Comparison of ENCODE assay signal across 8 cellular contexts in genomic region chr20:58839474-58839874, GRCh38. TPM values are rescaled to one million over a fixed set of nuclear protein-coding genes. Genes with fewer than 3 reads are reported as not detected.
DNase-seq lines count a peak whose midpoint lies in the region; ATAC-seq, FAIRE-seq and TF ChIP-seq lines count a peak whose summit lies in the region.

No MANE protein-coding gene starts in this region.

- peak; percentile 64 for DNase-seq in GM20000 (ENCODE audit: low spot score)
- peak in 27 of 34 experiments; percentile 14 to 49 (median 32) for DNase-seq in T-cell
- DNase-seq in bronchial epithelial cell (ENCODE audit: low read depth), result no peak
- no peak for DNase-seq in lung (ENCODE audit: low spot score)
- DNase-seq in tibial nerve (ENCODE audit: low spot score in 2 of 2), result no peak
- DNase-seq in kidney glomerular epithelial cell (lab: John Stamatoyannopoulos, UW), result no peak

- WGBS in lung, 2 donors, result 54% methylated on average over 27 of the region's 27 CpGs
- 52 to 65% methylated on average over 26 to 27 of the region's 27 CpGs for WGBS in tibial nerve, 2 donors

- no peaks in the 10 kb centered on the region for H3K9me3 ChIP-seq in lung (ENCODE audit: control insufficient read depth in 2 of 2, insufficient read depth in 1 of 2, low read length in 1 of 2)
- no peaks in the 10 kb centered on the region for H3K9me3 ChIP-seq in tibial nerve

- TF ChIP-seq POLR2A in tibial nerve (IDR thresholded peaks at IDR 0.05), result no peak

- H3K4me1 Mint-ChIP-seq in T-cell, result peaks cover 0 to 17% (median 8%) of the 10 kb centered on the region in 3 donors

- H3K9me3 Mint-ChIP-seq in T-cell, result no peaks in the 10 kb centered on the region

- FAIRE-seq in bronchial epithelial cell (lab: Jason Lieb, UNC), result no peak

- peaks cover 73% of the 10 kb centered on the region for H3K27me3 ChIP-seq in ACC112 (ENCODE audit: insufficient read depth, low read length)
- no peaks in the 10 kb centered on the region for H3K27me3 ChIP-seq in bronchial epithelial cell (ENCODE audit: control insufficient read depth, insufficient read depth, low read length)
- H3K27me3 ChIP-seq in lung (ENCODE audit: control insufficient read depth, insufficient read depth), result no peaks in the 10 kb centered on the region
- peaks cover 0 to 62% of the 10 kb centered on the region in 2 donors for H3K27me3 ChIP-seq in tibial nerve

- peak overlapping the region; percentile 48 for H3K4me3 ChIP-seq in ACC112 (ENCODE audit: low read depth, low read length)
- no peak overlapping the region for H3K4me3 ChIP-seq in bronchial epithelial cell (ENCODE audit: low read depth, low read length)
- H3K4me3 ChIP-seq in lung, result no peak overlapping the region
- no peak overlapping the region for H3K4me3 ChIP-seq in tibial nerve

- no peak overlapping the region for H3K27ac Mint-ChIP-seq in T-cell

- H3K79me2 ChIP-seq in ACC112 (ENCODE audit: control insufficient read depth, insufficient read depth, low read length, unreplicated experiment), result no peaks in the 10 kb centered on the region

- POLR2A ChIA-PET in T-cell (lab: Charles Lee), result interaction anchor here in 1 of 2 donors (0.5 kb wide), 1 partner anchor 480 kb away, joined by 9 read pairs; no protein-coding TSS in a partner anchor

- H3K36me3 Mint-ChIP-seq in T-cell, result no peaks in the 10 kb centered on the region

- TF ChIP-seq CTCF in GM20000 (IDR thresholded peaks at IDR 0.05; ENCODE audit: extremely low read depth, missing control alignments) (peak; percentile 30), bronchial epithelial cell (IDR thresholded peaks at IDR 0.05; ENCODE audit: insufficient read depth, low read length, severe bottlenecking) (peak; percentile 37), lung (IDR thresholded peaks at IDR 0.05; ENCODE audit: control extremely low read depth, extremely low read depth) (peak; percentile 6), tibial nerve (IDR thresholded peaks at IDR 0.05) (peak in 4 of 5 experiments; percentile 10 to 48 (median 26))

- H3K27me3 Mint-ChIP-seq in T-cell, result peaks cover 14 to 62% of the 10 kb centered on the region in 2 donors

- no peak for TF ChIP-seq EP300 in tibial nerve (IDR thresholded peaks at IDR 0.05)

- no peak overlapping the region for H2AFZ ChIP-seq in ACC112 (ENCODE audit: low read length, unreplicated experiment)

- CTCF ChIA-PET in T-cell (lab: Charles Lee), result interaction anchor here (0.7 to 1.4 kb wide), 3 partner anchors 90 to 505 kb away, joined by 3 to 4 read pairs (median 4); no protein-coding TSS in a partner anchor

- H3K36me3 ChIP-seq in ACC112 (ENCODE audit: insufficient read depth, low read length) (no peaks in the 10 kb centered on the region), bronchial epithelial cell (ENCODE audit: control insufficient read depth, insufficient read depth, low read length) (no peaks in the 10 kb centered on the region), lung (ENCODE audit: control insufficient read depth in 2 of 2, insufficient read depth in 2 of 2, low read length in 2 of 2) (no peaks in the 10 kb centered on the region), tibial nerve (peaks cover 0 to 11% (median 0%) of the 10 kb centered on the region in 3 donors)

- H3K4me3 Mint-ChIP-seq in T-cell, result peak overlapping the region in 2 of 3 donors; percentile 13 to 68

- ATAC-seq in T-cell (replicated peaks in 1 of 4) (peak; percentile 61 to 78 (median 75)), lung (ENCODE audit: insufficient read depth, low FRiP score) (no peak), HG03571 (IDR thresholded peaks at IDR 0.05; ENCODE audit: unreplicated experiment) (no peak)

- no peaks in the 10 kb centered on the region for H3K4me1 ChIP-seq in ACC112 (ENCODE audit: control insufficient read depth, insufficient read depth, low read length, unreplicated experiment)
- H3K4me1 ChIP-seq in lung (ENCODE audit: control insufficient read depth in 2 of 2, insufficient read depth in 2 of 2, low read length in 2 of 2), result no peaks in the 10 kb centered on the region
- H3K4me1 ChIP-seq in tibial nerve, result peaks cover 0 to 15% (median 0%) of the 10 kb centered on the region in 4 donors

- H3K27ac ChIP-seq in ACC112 (ENCODE audit: low read depth, low read length), result no peak overlapping the region
- H3K27ac ChIP-seq in lung (ENCODE audit: low read depth in 1 of 2, low read length in 1 of 2), result no peak overlapping the region
- H3K27ac ChIP-seq in tibial nerve, result no peak overlapping the region

RNA-seq across cellular contexts. Expression of gene GNAS-AS1, which starts 11.2 kb away (rescaled TPM):
- 1 to 10 TPM; 1.1 to 1.7 (median 1.5) TPM for total RNA-seq in T-cell
- total RNA-seq in bronchial epithelial cell, result 0.13 and 1.3 TPM in 2 replicates
- 1 to 10 TPM in 1 of 2 donors, under 1 TPM in 1; 0.80 to 1.9 TPM for total RNA-seq in lung
- polyA plus RNA-seq in lung, result under 1 TPM; 0.07 to 0.69 TPM
- total RNA-seq in tibial nerve, result under 1 TPM in 2 of 4 donors, not detected in 2; 0.42 to 0.59 TPM

RNA-seq across cellular contexts. Expression of gene GNAS, which starts 13.0 kb away (rescaled TPM):
- total RNA-seq in T-cell, result 100 to 1,000 TPM; 578 to 855 (median 640) TPM
- total RNA-seq in bronchial epithelial cell, result 279 and 385 TPM in 2 replicates
- total RNA-seq in lung, result 1,000 to 10,000 TPM in 1 of 2 donors, 100 to 1,000 TPM in 1; 763 to 1,010 TPM
- polyA plus RNA-seq in lung, result 1,000 to 10,000 TPM in 1 of 2 donors, 100 to 1,000 TPM in 1; 638 to 1,238 TPM
- 100 to 1,000 TPM; 484 to 621 (median 524) TPM for total RNA-seq in tibial nerve

Comparison
In these comparisons a context has a peak if more than half of its experiments do, and no peak if none do; other contexts are left out.
1. DNase-seq: peak in GM20000 (single experiment) and T-cell (27 of 34); none in bronchial epithelial cell (single experiment), lung (single experiment), tibial nerve (0 of 2) and kidney glomerular epithelial cell (single experiment).
2. ATAC-seq: peak in T-cell (4 of 4); none in lung (single experiment) and HG03571 (single experiment).
3. Peak in every context shown above with its lines, with median percentiles within 50 percentile points of each other: CTCF ChIP-seq.